ENCODE assay signal across 8 cellular contexts in the genomic region with DNA sequence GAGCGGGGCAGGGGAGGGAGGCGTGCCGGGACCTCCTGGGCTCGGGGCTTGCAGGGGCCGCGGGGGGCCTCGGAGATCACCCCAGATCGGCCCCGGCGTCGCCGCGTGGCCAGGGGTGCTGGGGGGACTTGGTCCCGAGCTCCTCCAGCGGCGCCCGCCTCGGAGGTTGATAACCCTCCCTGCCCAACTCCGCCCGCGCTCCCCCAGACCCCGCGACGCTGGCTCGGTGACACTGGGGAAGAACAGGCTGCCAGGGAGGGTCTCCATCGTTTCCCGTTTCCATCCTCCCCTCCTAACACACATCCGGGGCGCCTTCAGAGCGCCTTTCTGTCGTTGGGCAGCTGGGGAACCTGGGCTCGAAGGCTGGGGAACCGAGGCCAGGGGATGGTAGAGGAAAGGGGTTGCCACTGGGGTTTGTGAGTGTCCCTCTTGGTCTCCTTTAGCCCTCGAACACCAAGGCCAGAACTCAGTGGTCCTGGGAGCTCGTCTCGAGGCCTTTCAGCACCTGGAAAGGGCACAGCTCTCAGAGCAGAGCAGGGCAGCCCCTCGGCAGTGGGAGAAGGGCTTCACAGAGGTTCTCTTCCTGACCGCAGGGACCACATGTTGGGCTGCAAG. TPM values are rescaled to one million over a fixed set of nuclear protein-coding genes. Genes with fewer than 3 reads are reported as not detected.
A peak's percentile ranks its signal among the peaks of the same experiment; 100 is the strongest.
DNase-seq lines count a peak whose midpoint lies in the region; ATAC-seq and TF ChIP-seq lines count a peak whose summit lies in the region.

No MANE protein-coding gene starts in this region.

- no peaks in the 10 kb centered on the region; the same call in 1 of the 2 replicates for H4K20me1 ChIP-seq in BLaER1

- WGBS in body of pancreas, 2 donors = 4 to 10% methylated on average over 10 to 28 of the region's 38 CpGs
- WGBS in testis, 2 donors = 3 to 33% methylated on average over 3 to 37 of the region's 38 CpGs

- ATAC-seq in GM19328 (IDR thresholded peaks at IDR 0.05; ENCODE audit: unreplicated experiment) (peak; percentile 14), HG03432 (IDR thresholded peaks at IDR 0.05; ENCODE audit: unreplicated experiment) (peak; percentile 37), body of pancreas (peak; percentile 3)

- H3K4me1 ChIP-seq in BLaER1 (peaks cover 14% of the 10 kb centered on the region), body of pancreas (peaks cover 10% of the 10 kb centered on the region), testis (peaks cover 4% of the 10 kb centered on the region)

- H3K9ac ChIP-seq in BLaER1 = peak overlapping the region; percentile 53; the same call in 1 of the 2 replicates

- TF ChIP-seq POLR2A in body of pancreas (IDR thresholded peaks at IDR 0.05) (no peak), testis (IDR thresholded peaks at IDR 0.05) (no peak)

- H3K4me2 ChIP-seq in BLaER1 = peak overlapping the region; percentile 95

- H3K4me3 ChIP-seq in BLaER1 = peak overlapping the region; percentile 67
- H3K4me3 ChIP-seq in body of pancreas = peak overlapping the region; percentile 3 to 56
- peak overlapping the region; percentile 55 to 57 for H3K4me3 ChIP-seq in testis

- no peaks in the 10 kb centered on the region; the same call in 1 of the 2 replicates for H3K9me3 ChIP-seq in BLaER1
- H3K9me3 ChIP-seq in body of pancreas = no peaks in the 10 kb centered on the region
- no peaks in the 10 kb centered on the region for H3K9me3 ChIP-seq in testis

- DNase-seq in body of pancreas (no peak), left kidney (ENCODE audit: low read depth, low spot score) (peak; percentile 49), testis (no peak), AG08396 (ENCODE audit: low spot score) (no peak), foreskin melanocyte (no peak)

- peak overlapping the region; percentile 29; the same call in 1 of the 2 replicates for H3K27ac ChIP-seq in BLaER1
- peak overlapping the region in 2 of 4 donors; percentile 45 to 71 for H3K27ac ChIP-seq in body of pancreas
- H3K27ac ChIP-seq in testis = peak overlapping the region; percentile 3 to 31

- H3K27me3 ChIP-seq in BLaER1 (peaks cover 54% of the 10 kb centered on the region), body of pancreas (no peaks in the 10 kb centered on the region), testis (no peaks in the 10 kb centered on the region)

- intact Hi-C loops in body of pancreas (cut with DNase I) (no loop called here), testis (cut with DNase I; ENCODE audit: low total_unique reads) (no loop called here)

- H3K36me3 ChIP-seq in BLaER1 = no peaks in the 10 kb centered on the region
- H3K36me3 ChIP-seq in body of pancreas (replicated peaks in 1 of 2; ENCODE audit: insufficient read depth in 1 of 2, low read depth in 2 of 2) = no peaks in the 10 kb centered on the region
- H3K36me3 ChIP-seq in testis (ENCODE audit: low read depth, missing control alignments) = no peaks in the 10 kb centered on the region

- TF ChIP-seq CTCF in body of pancreas (IDR thresholded peaks at IDR 0.05) (no peak), testis (IDR thresholded peaks at IDR 0.05) (no peak)

RNA-seq across cellular contexts. Expression of gene SLC37A2, which starts 0.4 kb away (rescaled TPM):
- 1 to 10 TPM; 2.0 to 4.2 TPM for total RNA-seq in body of pancreas
- total RNA-seq in testis = 1 to 10 TPM; 3.0 to 7.6 TPM
- 6.2 TPM for polyA plus RNA-seq in testis (ENCODE audit: insufficient read depth, low read depth, low replicate concordance)

RNA-seq across cellular contexts. Expression of gene TMEM218, which starts 47.9 kb away (rescaled TPM):
- 10 to 100 TPM in 1 of 2 donors, 1 to 10 TPM in 1; 8.8 to 10.2 TPM for total RNA-seq in body of pancreas
- 10 to 100 TPM; 15.1 to 17.2 TPM for total RNA-seq in testis
- 17.7 TPM for polyA plus RNA-seq in testis (ENCODE audit: insufficient read depth, low read depth, low replicate concordance)
